Comparison of ENCODE assay signal across 9 cellular contexts in the genomic region with DNA sequence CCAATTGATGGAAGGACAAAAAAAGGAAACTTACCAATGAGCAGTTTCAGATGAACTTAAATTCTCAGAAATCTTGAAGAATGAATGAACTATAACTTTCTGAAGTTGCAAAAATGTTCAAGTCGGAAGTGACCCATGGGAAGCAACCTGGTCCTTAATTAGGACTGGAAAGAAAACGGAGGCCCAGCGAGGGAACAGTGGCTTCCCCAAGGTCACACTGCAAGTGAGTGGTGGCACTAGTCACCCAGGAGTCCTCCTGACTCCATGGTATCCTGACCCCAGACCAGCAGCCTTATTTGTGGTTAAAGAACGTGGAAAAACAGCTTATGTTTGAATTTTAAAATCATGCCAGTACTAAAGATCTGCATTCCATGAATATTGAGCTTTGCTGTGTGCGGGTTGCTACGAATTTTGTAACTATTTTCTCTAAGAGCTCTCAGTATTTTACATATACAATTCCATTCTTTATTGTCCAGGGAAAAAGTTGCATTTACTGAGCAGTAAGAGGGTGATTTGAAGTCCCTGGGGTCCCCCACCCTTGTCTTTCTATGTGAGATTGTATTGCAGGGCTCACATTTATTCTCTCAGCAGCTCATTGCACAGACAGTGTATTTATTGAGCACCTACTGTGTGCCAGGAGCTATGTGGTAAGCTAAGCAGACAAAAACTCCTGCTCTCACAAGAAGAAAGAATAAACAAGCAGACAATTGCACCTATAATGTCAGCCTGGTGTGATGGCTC.
DNase-seq lines count a peak whose midpoint lies in the region; ATAC-seq and TF ChIP-seq lines count a peak whose summit lies in the region.
"Had no signal": no experiment of that assay in that cellular context is flagged by ENCODE, and none has a peak within 500 bp of the region (broad histone marks: within the 10 kb centered on the region; RNA-seq: fewer than 3 reads in every experiment).

No MANE protein-coding gene starts in this region.

- no peak for ATAC-seq in activated CD8-positive, alpha-beta memory T cell treated with anti-CD3 and anti-CD28 coated beads, Interleukin-2, amount 10 ng/mL, durations not matched to agents 7 days and 5 days

- H3K36me3 ChIP-seq in hepatocyte (replicated peaks; ENCODE audit: insufficient read depth, low read depth) (no peaks in the 10 kb centered on the region), uterus (no peaks in the 10 kb centered on the region)

- CTCF ChIA-PET in activated CD8-positive, alpha-beta memory T cell treated with anti-CD3 and anti-CD28 coated beads, Interleukin-2, amount 10 ng/mL, durations not matched to agents 7 days and 5 days (lab: Charles Lee): interaction anchor here (1.2 to 3.8 kb wide), 3 partner anchors 28 to 371 kb away, joined by 4 to 23 read pairs (median 19); no protein-coding TSS in a partner anchor

- H3K27me3 Mint-ChIP-seq in activated CD8-positive, alpha-beta memory T cell treated with anti-CD3 and anti-CD28 coated beads, Interleukin-2, amount 10 ng/mL, durations not matched to agents 7 days and 5 days: no peaks in the 10 kb centered on the region

- H4K20me1 ChIP-seq in hepatocyte (ENCODE audit: insufficient read depth, poor library complexity, severe bottlenecking): no peaks in the 10 kb centered on the region

- WGBS in hepatocyte (ENCODE audit: low lambda C conversion rate, missing lambda C conversion rate): 90% methylated on average over 6 of the region's 6 CpGs

- no peak overlapping the region for H2AFZ ChIP-seq in hepatocyte

- H3K4me1 Mint-ChIP-seq in activated CD8-positive, alpha-beta memory T cell treated with anti-CD3 and anti-CD28 coated beads, Interleukin-2, amount 10 ng/mL, durations not matched to agents 7 days and 5 days: peaks cover 85% of the 10 kb centered on the region

- no peaks in the 10 kb centered on the region for H3K9me3 Mint-ChIP-seq in activated CD8-positive, alpha-beta memory T cell treated with anti-CD3 and anti-CD28 coated beads, Interleukin-2, amount 10 ng/mL, durations not matched to agents 7 days and 5 days (ENCODE audit: low read depth)
- H3K9me3 Mint-ChIP-seq: neural crest cell had no signal

- H3K4me1 ChIP-seq in hepatocyte (ENCODE audit: insufficient read depth) (peaks cover 15% of the 10 kb centered on the region), uterus (peaks cover 5 to 8% of the 10 kb centered on the region in 2 donors)

- TF ChIP-seq POLR2A in uterus (IDR thresholded peaks at IDR 0.05): no peak

- H3K4me2 ChIP-seq in hepatocyte: no peak overlapping the region

- H3K27ac ChIP-seq in hepatocyte: peak overlapping the region; percentile 90
- peak overlapping the region; percentile 81 to 84 for H3K27ac ChIP-seq in uterus

- peak; percentile 28 for DNase-seq in stimulated activated CD4-positive, alpha-beta T cell treated with anti-CD3 and anti-CD28 coated beads, Interleukin-1b, Interleukin-23, amount 100 ng/mL, for 48 hours
- no peak for DNase-seq in stimulated activated CD4-positive, alpha-beta T cell treated with anti-CD3 and anti-CD28 coated beads, Interleukin-4, amount 100 ng/mL, for 4 hours
- no peak for DNase-seq in activated CD8-positive, alpha-beta memory T cell treated with anti-CD3 and anti-CD28 coated beads, Interleukin-2, amount 10 ng/mL, durations not matched to agents 7 days and 5 days
- DNase-seq in hepatocyte (ENCODE audit: low spot score) (no peak), uterus (no peak), NCI-H1105 (lab: John Stamatoyannopoulos, UW) (no peak), NCI-H2227 treated with DMSO at 0.1 percent for 48 hours (lab: John Stamatoyannopoulos, UW) (no peak)
- DNase-seq in activated effector memory CD4-positive, alpha-beta T cell treated with anti-CD3 and anti-CD28 coated beads, Interleukin-2, amount 50 U/mL, for 16 hours: no peak

- H3K27ac Mint-ChIP-seq in activated CD8-positive, alpha-beta memory T cell treated with anti-CD3 and anti-CD28 coated beads, Interleukin-2, amount 10 ng/mL, durations not matched to agents 7 days and 5 days: peak overlapping the region; percentile 97

- peaks cover 31% of the 10 kb centered on the region for H3K36me3 Mint-ChIP-seq in activated CD8-positive, alpha-beta memory T cell treated with anti-CD3 and anti-CD28 coated beads, Interleukin-2, amount 10 ng/mL, durations not matched to agents 7 days and 5 days

- H3K9me2 ChIP-seq in hepatocyte (replicated peaks; ENCODE audit: insufficient read depth): no peaks in the 10 kb centered on the region

- H3K27me3 ChIP-seq in hepatocyte (no peaks in the 10 kb centered on the region), uterus (no peaks in the 10 kb centered on the region)

- intact Hi-C loops in uterus (cut with DNase I; ENCODE audit: low total_unique reads): no loop called here

- peak overlapping the region; percentile 69 for H3K4me3 Mint-ChIP-seq in activated CD8-positive, alpha-beta memory T cell treated with anti-CD3 and anti-CD28 coated beads, Interleukin-2, amount 10 ng/mL, durations not matched to agents 7 days and 5 days
- H3K4me3 Mint-ChIP-seq: neural crest cell had no signal

- H3K79me2 ChIP-seq in hepatocyte: no peaks in the 10 kb centered on the region

- H3K9me3 ChIP-seq in hepatocyte (ENCODE audit: low read depth) (no peaks in the 10 kb centered on the region), uterus (no peaks in the 10 kb centered on the region)

- no peak overlapping the region for H3K4me3 ChIP-seq in hepatocyte
- no peak overlapping the region for H3K4me3 ChIP-seq in uterus

- no peak for TF ChIP-seq CTCF in hepatocyte (IDR thresholded peaks at IDR 0.05; ENCODE audit: poor library complexity)
- no peak for TF ChIP-seq CTCF in uterus (IDR thresholded peaks at IDR 0.05)
